8 cellular contexts compared by ENCODE assay signal in genomic region chr13:39655041-39655568, GRCh38. TPM values are rescaled to one million over a fixed set of nuclear protein-coding genes. Genes with fewer than 3 reads are reported as not detected.
DNase-seq lines count a peak whose midpoint lies in the region; ATAC-seq and TF ChIP-seq lines count a peak whose summit lies in the region.

No MANE protein-coding gene starts in this region.

- peak; percentile 8 for ATAC-seq in CD8-positive, alpha-beta T cell
- peak; percentile 11 for ATAC-seq in gastroesophageal sphincter
- no peak for ATAC-seq in GM19324 (IDR thresholded peaks at IDR 0.05; ENCODE audit: low FRiP score, unreplicated experiment)

- H3K27ac Mint-ChIP-seq in CD8-positive, alpha-beta T cell = peak overlapping the region; percentile 93

- H3K4me3 Mint-ChIP-seq in CD8-positive, alpha-beta T cell = peak overlapping the region; percentile 98

- H3K36me3 ChIP-seq in CD8-positive, alpha-beta T cell (ENCODE audit: insufficient read depth, low read length) = no peaks in the 10 kb centered on the region
- H3K36me3 ChIP-seq in H7 (replicated peaks; ENCODE audit: control insufficient read depth, insufficient read depth, low read length) (no peaks in the 10 kb centered on the region), SJCRH30 (peaks cover 7% of the 10 kb centered on the region; the same call in 1 of the 2 replicates), gastroesophageal sphincter (peaks cover 0 to 1% of the 10 kb centered on the region in 2 donors), skeletal muscle satellite cell (ENCODE audit: insufficient read depth, low read length) (no peaks in the 10 kb centered on the region)

- no peak for TF ChIP-seq EP300 in gastroesophageal sphincter (IDR thresholded peaks at IDR 0.05)

- H3K4me3 ChIP-seq in CD8-positive, alpha-beta T cell (ENCODE audit: low read depth, low read length) = peak overlapping the region; percentile 96
- H3K4me3 ChIP-seq in H7 (ENCODE audit: insufficient read depth, low read depth, low read length) (peak overlapping the region; percentile 89), SJCRH30 (peak overlapping the region; percentile 80), gastroesophageal sphincter (peak overlapping the region; percentile 73 to 91), skeletal muscle satellite cell (ENCODE audit: low read length) (peak overlapping the region; percentile 94)

- H3K4me1 ChIP-seq in CD8-positive, alpha-beta T cell (ENCODE audit: insufficient read depth, low read length) = peaks cover 6% of the 10 kb centered on the region
- H3K4me1 ChIP-seq in SJCRH30 = no peaks in the 10 kb centered on the region
- peaks cover 0 to 21% (median 0%) of the 10 kb centered on the region in 3 donors for H3K4me1 ChIP-seq in gastroesophageal sphincter
- H3K4me1 ChIP-seq in skeletal muscle satellite cell (ENCODE audit: control insufficient read depth, insufficient read depth, low read length) = peaks cover 7% of the 10 kb centered on the region

- no peaks in the 10 kb centered on the region for H3K9me3 Mint-ChIP-seq in CD8-positive, alpha-beta T cell

- POLR2A ChIA-PET in CD8-positive, alpha-beta T cell (lab: Charles Lee) = no interaction called here

- H3K4me1 Mint-ChIP-seq in CD8-positive, alpha-beta T cell (ENCODE audit: low read depth) = peaks cover 36% of the 10 kb centered on the region

- no peak for DNase-seq in CD8-positive, alpha-beta T cell
- DNase-seq in H7 = no peak
- no peak for DNase-seq in SJCRH30
- DNase-seq in kidney glomerular epithelial cell (lab: John Stamatoyannopoulos, UW) = no peak
- DNase-seq in epidermal melanocyte (ENCODE audit: insufficient read length, low spot score) = no peak

- H3K36me3 Mint-ChIP-seq in CD8-positive, alpha-beta T cell = peaks cover 11% of the 10 kb centered on the region

- CTCF ChIA-PET in CD8-positive, alpha-beta T cell (lab: Charles Lee) = no interaction called here

- WGBS in gastroesophageal sphincter (ENCODE audit: low coverage in 1 of 2), 2 donors = 0% methylated on average over 1 to 2 of the region's 2 CpGs

- H3K4me2 ChIP-seq in skeletal muscle satellite cell (ENCODE audit: low read length) = peak overlapping the region; percentile 93

- peak overlapping the region; percentile 70 for H3K27ac ChIP-seq in CD8-positive, alpha-beta T cell (ENCODE audit: low read depth, low read length)
- H3K27ac ChIP-seq in SJCRH30 (no peak overlapping the region; the same call in 1 of the 2 replicates), gastroesophageal sphincter (peak overlapping the region in 3 of 4 donors; percentile 70 to 81 (median 73))

- intact Hi-C loops in CD8-positive, alpha-beta T cell (cut with DNase I, micrococcal nuclease) = loop anchor here (5.0 kb wide), 3 partner anchors 618 to 1537 kb away; partner anchors contain the start of genes KBTBD7 (in 1 of the 2), NHLRC3 (in 1 of the 2), PROSER1 (in 1 of the 2) and UFM1 (in 1 of the 2)

- TF ChIP-seq POLR2A in gastroesophageal sphincter (IDR thresholded peaks at IDR 0.05) = no peak

- no peak for TF ChIP-seq CTCF in CD8-positive, alpha-beta T cell (IDR thresholded peaks at IDR 0.05)
- no peak for TF ChIP-seq CTCF in gastroesophageal sphincter (IDR thresholded peaks at IDR 0.05)

- H3K9ac ChIP-seq in skeletal muscle satellite cell (ENCODE audit: low read depth, low read length) = peak overlapping the region; percentile 88

- H3K27me3 Mint-ChIP-seq in CD8-positive, alpha-beta T cell (ENCODE audit: low read depth) = no peaks in the 10 kb centered on the region

- no peaks in the 10 kb centered on the region for H3K9me3 ChIP-seq in CD8-positive, alpha-beta T cell (ENCODE audit: low read length)
- H3K9me3 ChIP-seq in SJCRH30 (replicated peaks) (no peaks in the 10 kb centered on the region), gastroesophageal sphincter (no peaks in the 10 kb centered on the region), skeletal muscle satellite cell (replicated peaks; ENCODE audit: low read length) (no peaks in the 10 kb centered on the region)

- no peaks in the 10 kb centered on the region for H3K27me3 ChIP-seq in CD8-positive, alpha-beta T cell (ENCODE audit: insufficient read depth, low read length)
- H3K27me3 ChIP-seq in H7 (ENCODE audit: control insufficient read depth, insufficient read depth, low read length) (no peaks in the 10 kb centered on the region), SJCRH30 (no peaks in the 10 kb centered on the region), gastroesophageal sphincter (no peaks in the 10 kb centered on the region), skeletal muscle satellite cell (ENCODE audit: control insufficient read depth, insufficient read depth, low read length) (no peaks in the 10 kb centered on the region)

RNA-seq across cellular contexts. Expression of gene COG6, which starts 0.4 kb away (rescaled TPM):
- 10 to 100 TPM; 10.1 to 18.3 TPM for total RNA-seq in CD8-positive, alpha-beta T cell
- 9.0 and 17.0 TPM in 2 replicates for total RNA-seq in H7 (2014; rRNA removed; shearing (Covaris generic))
- total RNA-seq in SJCRH30 (2014; rRNA removed; shearing (Covaris generic)) = 25.3 and 28.2 TPM in 2 replicates
- 10 to 100 TPM; 10.5 to 23.2 (median 13.0) TPM for total RNA-seq in gastroesophageal sphincter
- total RNA-seq in skeletal muscle satellite cell (2012; rRNA removed) = 21.8 and 30.6 TPM in 2 replicates

RNA-seq across cellular contexts. Expression of gene LHFPL6, which starts 52.1 kb away (rescaled TPM):
- not detected for total RNA-seq in CD8-positive, alpha-beta T cell
- 2.7 and 4.6 TPM in 2 replicates for total RNA-seq in H7 (2014; rRNA removed; shearing (Covaris generic))
- 33.6 and 35.6 TPM in 2 replicates for total RNA-seq in SJCRH30 (2014; rRNA removed; shearing (Covaris generic))
- total RNA-seq in gastroesophageal sphincter = 10 to 100 TPM; 40.2 to 77.5 (median 66.6) TPM
- 49.2 and 56.1 TPM in 2 replicates for total RNA-seq in skeletal muscle satellite cell (2012; rRNA removed)
